ENCODE assay signal across 1 cellular context in the genomic region with DNA sequence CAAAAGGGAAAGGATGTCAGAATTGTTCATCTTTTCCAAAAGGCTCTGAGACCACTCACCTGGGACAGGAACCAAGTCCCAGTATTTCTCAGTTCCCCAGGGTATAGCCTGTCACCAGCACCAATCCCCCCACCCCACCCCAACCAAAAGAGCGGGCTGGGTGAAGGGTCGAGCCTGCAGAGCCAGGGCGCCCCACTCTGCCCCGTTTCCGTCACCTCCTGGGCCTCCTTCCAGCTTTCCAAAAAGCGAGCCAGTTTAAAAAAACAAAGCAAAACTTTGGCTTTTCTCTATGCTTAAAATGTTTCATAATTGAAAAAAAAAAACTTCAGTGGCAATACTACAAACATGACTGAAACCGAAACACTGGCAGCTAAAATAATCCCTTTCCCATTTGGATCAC.
TF ChIP-seq lines count a peak whose summit lies in the region.

No MANE protein-coding gene starts in this region.

TF ChIP-seq in liver, 16 proteins besides CTCF, POLR2A, EP300 and RAD21 (continued from another document):
- TF ChIP-seq NR2F2 (IDR thresholded peaks at IDR 0.05), result peak; percentile 60
